Comparison of ENCODE assay signal across 17 cellular contexts in genomic region chr6:63458480-63459115, GRCh38.
DNase-seq lines count a peak whose midpoint lies in the region; ATAC-seq, FAIRE-seq and TF ChIP-seq lines count a peak whose summit lies in the region.
"Had no signal": no experiment of that assay in that cellular context is flagged by ENCODE, and none has a peak within 500 bp of the region (broad histone marks: within the 10 kb centered on the region; RNA-seq: fewer than 3 reads in every experiment).

No MANE protein-coding gene starts in this region.

- no peak for FAIRE-seq in GM12892 (lab: Jason Lieb, UNC)
- FAIRE-seq: H54 had no signal

- no peaks in the 10 kb centered on the region; the same call in 1 of the 2 replicates for H3K27me3 Mint-ChIP-seq in WTC11 (ENCODE audit: low read depth)

- no peak overlapping the region for H3K27ac Mint-ChIP-seq in WTC11
- H3K27ac Mint-ChIP-seq: activated naive CD8-positive, alpha-beta T cell; CD4-positive, alpha-beta T cell; IgD-negative memory B cell had no signal

- no peaks in the 10 kb centered on the region; the same call in 1 of the 2 replicates for H3K36me3 Mint-ChIP-seq in WTC11
- H3K36me3 Mint-ChIP-seq: activated naive CD8-positive, alpha-beta T cell; IgD-negative memory B cell had no signal

- POLR2A ChIA-PET in WTC11 (lab: Charles Lee): no interaction called here

- no peak for DNase-seq in WTC11 (ENCODE audit: low spot score)
- peak; percentile 94 for DNase-seq in renal cortical epithelial cell (ENCODE audit: low read depth)
- DNase-seq in NCI-H1105 (lab: John Stamatoyannopoulos, UW): no peak
- no peak for DNase-seq in GM12892 (ENCODE audit: insufficient read length)
- DNase-seq in DMS79 (lab: John Stamatoyannopoulos, UW): no peak
- DNase-seq in NCI-H446 treated with DMSO at 0.1 percent for 48 hours (lab: John Stamatoyannopoulos, UW): no peak
- DNase-seq: activated CD8-positive, alpha-beta memory T cell treated with anti-CD3 and anti-CD28 coated beads for 24 hours; CD4-positive, alpha-beta T cell; NCI-H2171; right cardiac atrium; tibial artery had no signal

- CTCF ChIA-PET in WTC11 (lab: Charles Lee): no interaction called here

- H3K9me3 Mint-ChIP-seq in WTC11: 0 out of 2 replicates have a peak, but pooled peaks cover 13% of the 10 kb centered on the region
- H3K9me3 Mint-ChIP-seq: CD4-positive, alpha-beta T cell; IgD-negative memory B cell had no signal

- no peak for TF ChIP-seq POLR2A in GM12892 (IDR thresholded peaks at IDR 0.05; ENCODE audit: low read depth, low read length)

- ATAC-seq in GM19023 (IDR thresholded peaks at IDR 0.05; ENCODE audit: unreplicated experiment) (peak; percentile 75), HG02798 (IDR thresholded peaks at IDR 0.05; ENCODE audit: poor library complexity, unreplicated experiment) (peak; percentile 93), WTC11 (no peak)
- ATAC-seq: Panc1, right cardiac atrium had no signal

- TF ChIP-seq CTCF in WTC11 (IDR thresholded peaks at IDR 0.05): no peak

- H3K4me3 Mint-ChIP-seq in WTC11: no peak overlapping the region
- H3K4me3 Mint-ChIP-seq: activated naive CD8-positive, alpha-beta T cell; CD4-positive, alpha-beta T cell; IgD-negative memory B cell had no signal

- H3K4me1 Mint-ChIP-seq in WTC11: peaks cover 2% of the 10 kb centered on the region; the same call in 1 of the 2 replicates
- H3K4me1 Mint-ChIP-seq: IgD-negative memory B cell had no signal

TF ChIP-seq in WTC11, 78 proteins besides CTCF, POLR2A, EP300 and RAD21:
- TF ChIP-seq GABPB1 (CRISPR knock-in tag; IDR thresholded peaks at IDR 0.05): peak; percentile 86
- no peak for TF ChIP-seq ZNF138 (CRISPR knock-in tag; conservative IDR thresholded peaks at IDR 0.05)
- TF ChIP-seq CBFB (CRISPR knock-in tag; IDR thresholded peaks at IDR 0.05; ENCODE audit: low read depth): no peak
